ENCODE assay signal across 12 cellular contexts in the genomic region with DNA sequence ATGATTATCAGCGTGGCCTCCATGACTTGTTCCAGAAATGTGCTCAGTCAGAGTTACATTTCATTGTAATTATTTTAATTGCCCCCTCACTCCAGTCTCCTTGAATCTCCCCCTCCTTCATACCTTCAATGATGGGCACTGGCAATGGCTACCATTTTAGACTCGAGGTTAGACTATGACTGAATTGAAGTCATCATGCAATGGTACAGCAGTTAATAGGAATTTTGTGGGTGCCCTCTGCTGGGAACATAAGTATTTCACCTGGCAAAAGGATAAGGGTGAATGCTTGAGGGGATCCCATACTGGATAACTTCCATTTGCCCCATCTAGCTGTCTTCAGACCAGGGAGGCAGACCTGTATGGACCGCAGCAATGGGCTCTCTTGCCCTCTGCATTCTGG. TPM values are rescaled to one million over a fixed set of nuclear protein-coding genes. Genes with fewer than 3 reads are reported as not detected.
DNase-seq lines count a peak whose midpoint lies in the region; ATAC-seq, FAIRE-seq and TF ChIP-seq lines count a peak whose summit lies in the region.
"Had no signal": no experiment of that assay in that cellular context is flagged by ENCODE, and none has a peak within 500 bp of the region (broad histone marks: within the 10 kb centered on the region; RNA-seq: fewer than 3 reads in every experiment).

No MANE protein-coding gene starts in this region.

- DNase-seq in MCF 10A (ENCODE audit: unreplicated experiment) (peak; percentile 44), breast epithelium (ENCODE audit: low spot score in 2 of 2) (no peak), SK-N-SH (no peak), fibroblast of pulmonary artery (ENCODE audit: low read depth) (peak; percentile 50), small intestine (peak; percentile 43), COLO668 (lab: John Stamatoyannopoulos, UW; ENCODE audit: unreplicated experiment) (no peak)
- no peak for DNase-seq in activated T-helper 2 cell treated with anti-CD3 and anti-CD28 coated beads, Interferon-gamma antibody, Interleukin-2, Interleukin-4, amounts not matched to agents 10 μg/mL and 5 μg/mL and 100 μg/mL, durations not matched to agents 14 hours and 24 hours and 36 hours (ENCODE audit: low spot score)
- DNase-seq: H9, NCI-H2171 treated with DMSO at 0.1 percent for 48 hours, T-helper 9 cell had no signal

- POLR2A ChIA-PET in MCF 10A (lab: Yijun Ruan, JAX) (interaction anchor here (0.6 kb wide), 1 partner anchor 1090 kb away, joined by 5 read pairs; no protein-coding TSS in a partner anchor), SK-N-SH (lab: Yijun Ruan, JAX) (no interaction called here)

- H3F3A ChIP-seq in SK-N-SH (replicated peaks; ENCODE audit: insufficient read depth): no peaks in the 10 kb centered on the region

- WGBS in SK-N-SH (ENCODE audit: low lambda C conversion rate): 31% methylated on average over 3 of the region's 3 CpGs
- WGBS in small intestine, 3 donors: 66 to 75% (median 67%) methylated on average over 3 of the region's 3 CpGs

- H3K36me3 Mint-ChIP-seq in MCF 10A (ENCODE audit: insufficient read depth, unreplicated experiment): no peaks in the 10 kb centered on the region
- no peaks in the 10 kb centered on the region for H3K36me3 Mint-ChIP-seq in activated T-helper 2 cell treated with anti-CD3 and anti-CD28 coated beads, Interferon-gamma antibody, Interleukin-2, Interleukin-4, amounts not matched to agents 10 μg/mL and 5 μg/mL and 100 μg/mL, durations not matched to agents 14 hours and 24 hours and 36 hours (ENCODE audit: low read depth)

- H2AFZ ChIP-seq in SK-N-SH (ENCODE audit: low read depth): no peak overlapping the region

- no peaks in the 10 kb centered on the region for H3K79me2 ChIP-seq in SK-N-SH (ENCODE audit: insufficient read depth)

- FAIRE-seq in small intestine (lab: Jason Lieb, UNC): no peak

- no peak for TF ChIP-seq EP300 in SK-N-SH (IDR thresholded peaks at IDR 0.05; ENCODE audit: borderline replicate concordance in 1 of 2, low read depth in 1 of 2, low read length in 1 of 2)

- intact Hi-C loops in MCF 10A (cut with micrococcal nuclease) (loop anchor here (1.0 to 10.0 kb wide), 2 partner anchors 151 to 221 kb away; no protein-coding TSS in a partner anchor), breast epithelium (cut with DNase I; ENCODE audit: low total_unique reads) (no loop called here)
- intact Hi-C loops in activated T-helper 2 cell treated with anti-CD3 and anti-CD28 coated beads, Interferon-gamma antibody, Interleukin-2, Interleukin-4, amounts not matched to agents 10 μg/mL and 5 μg/mL and 100 μg/mL, durations not matched to agents 14 hours and 24 hours and 36 hours (cut with micrococcal nuclease): loop anchor here (5.0 kb wide), 1 partner anchor 48 kb away; a partner anchor contains a TSS

- no TSS peak for BruUV-seq in MCF 10A (replicated peaks; lab: Mats Ljungman, UMichigan)

- H3K9ac ChIP-seq in SK-N-SH: no peak overlapping the region

- no peaks in the 10 kb centered on the region for H3K4me1 Mint-ChIP-seq in MCF 10A (ENCODE audit: insufficient read depth, unreplicated experiment)
- H3K4me1 Mint-ChIP-seq in activated T-helper 2 cell treated with anti-CD3 and anti-CD28 coated beads, Interferon-gamma antibody, Interleukin-2, Interleukin-4, amounts not matched to agents 10 μg/mL and 5 μg/mL and 100 μg/mL, durations not matched to agents 14 hours and 24 hours and 36 hours (ENCODE audit: low read depth): peaks cover 12% of the 10 kb centered on the region

- TF ChIP-seq POLR2A in breast epithelium (IDR thresholded peaks at IDR 0.05): no peak

- no peak for TF ChIP-seq CTCF in MCF 10A (IDR thresholded peaks at IDR 0.05; ENCODE audit: unreplicated experiment)
- TF ChIP-seq CTCF in breast epithelium (IDR thresholded peaks at IDR 0.05): peak in 1 of 3 donors; percentile 9
- TF ChIP-seq CTCF in SK-N-SH (IDR thresholded peaks at IDR 0.05): peak; percentile 46
- TF ChIP-seq CTCF in fibroblast of pulmonary artery (IDR thresholded peaks at IDR 0.05; ENCODE audit: low read length, missing control alignments): peak; percentile 26

- H3K9me3 ChIP-seq in breast epithelium (no peaks in the 10 kb centered on the region), SK-N-SH (no peaks in the 10 kb centered on the region), small intestine (ENCODE audit: control insufficient read depth, low read depth) (no peaks in the 10 kb centered on the region)

- H3K27ac ChIP-seq in breast epithelium: no peak overlapping the region
- no peak overlapping the region for H3K27ac ChIP-seq in SK-N-SH (ENCODE audit: low read depth in 2 of 2, low read length in 1 of 2)
- no peak overlapping the region for H3K27ac ChIP-seq in small intestine (ENCODE audit: low read depth in 1 of 2, low read length in 1 of 2)
- H3K27ac ChIP-seq: epithelial cell of prostate had no signal

- H3K4me2 ChIP-seq in SK-N-SH: no peak overlapping the region

- H3K4me3 Mint-ChIP-seq in MCF 10A (ENCODE audit: unreplicated experiment): no peak overlapping the region
- no peak overlapping the region for H3K4me3 Mint-ChIP-seq in activated T-helper 2 cell treated with anti-CD3 and anti-CD28 coated beads, Interferon-gamma antibody, Interleukin-2, Interleukin-4, amounts not matched to agents 10 μg/mL and 5 μg/mL and 100 μg/mL, durations not matched to agents 14 hours and 24 hours and 36 hours (ENCODE audit: low read depth)
- H3K4me3 Mint-ChIP-seq: H9 had no signal

- H3K9me2 ChIP-seq in SK-N-SH: no peaks in the 10 kb centered on the region

- no peaks in the 10 kb centered on the region for H3K36me3 ChIP-seq in breast epithelium
- no peaks in the 10 kb centered on the region for H3K36me3 ChIP-seq in SK-N-SH (replicated peaks in 1 of 2; ENCODE audit: control insufficient read depth in 1 of 2, insufficient read depth in 2 of 2, low read length in 1 of 2)
- no peaks in the 10 kb centered on the region for H3K36me3 ChIP-seq in small intestine (ENCODE audit: control insufficient read depth in 2 of 2, insufficient read depth in 2 of 2, low read length in 2 of 2)

- H3K27me3 ChIP-seq in breast epithelium (no peaks in the 10 kb centered on the region), SK-N-SH (ENCODE audit: insufficient read depth) (no peaks in the 10 kb centered on the region), small intestine (ENCODE audit: control insufficient read depth in 2 of 2, insufficient read depth in 2 of 2, low read length in 2 of 2) (no peaks in the 10 kb centered on the region)

- no peak overlapping the region for H3K4me3 ChIP-seq in breast epithelium
- no peak overlapping the region for H3K4me3 ChIP-seq in SK-N-SH (ENCODE audit: low read depth in 2 of 2, low read length in 1 of 2)
- H3K4me3 ChIP-seq in fibroblast of pulmonary artery (replicated peaks; ENCODE audit: low read depth, low read length): no peak overlapping the region
- H3K4me3 ChIP-seq in small intestine (ENCODE audit: low read depth in 1 of 2, low read length in 2 of 2): no peak overlapping the region

- CTCF ChIA-PET in MCF 10A (lab: Yijun Ruan, JAX): interaction anchor here (0.7 to 2.3 kb wide), 7 partner anchors 11 to 435 kb away, joined by 3 to 10 read pairs (median 3); no protein-coding TSS in a partner anchor
- CTCF ChIA-PET in SK-N-SH (lab: Yijun Ruan, JAX): interaction anchor here (1.1 to 1.3 kb wide), 2 partner anchors 144 to 218 kb away, joined by 3 to 4 read pairs; no protein-coding TSS in a partner anchor

- no peak for ATAC-seq in HG03159 (IDR thresholded peaks at IDR 0.05; ENCODE audit: unreplicated experiment)

- H3K9me3 Mint-ChIP-seq in MCF 10A (ENCODE audit: unreplicated experiment): no peaks in the 10 kb centered on the region
- no peaks in the 10 kb centered on the region for H3K9me3 Mint-ChIP-seq in activated T-helper 2 cell treated with anti-CD3 and anti-CD28 coated beads, Interferon-gamma antibody, Interleukin-2, Interleukin-4, amounts not matched to agents 10 μg/mL and 5 μg/mL and 100 μg/mL, durations not matched to agents 14 hours and 24 hours and 36 hours
- H3K9me3 Mint-ChIP-seq: H9 had no signal

- no peaks in the 10 kb centered on the region for H3K4me1 ChIP-seq in breast epithelium
- no peaks in the 10 kb centered on the region for H3K4me1 ChIP-seq in SK-N-SH (ENCODE audit: control insufficient read depth in 1 of 2, insufficient read depth in 2 of 2, low read depth in 1 of 2, low read length in 1 of 2)
- no peaks in the 10 kb centered on the region for H3K4me1 ChIP-seq in small intestine (ENCODE audit: control insufficient read depth in 2 of 2, insufficient read depth in 1 of 2, low read depth in 1 of 2, low read length in 1 of 2)

- H4K20me1 ChIP-seq in SK-N-SH (ENCODE audit: insufficient read depth): no peaks in the 10 kb centered on the region

- TF ChIP-seq RAD21 in SK-N-SH (IDR thresholded peaks at IDR 0.05; ENCODE audit: low read length): peak; percentile 49

- H3K27me3 Mint-ChIP-seq in MCF 10A (ENCODE audit: insufficient read depth, unreplicated experiment): no peaks in the 10 kb centered on the region
- no peaks in the 10 kb centered on the region for H3K27me3 Mint-ChIP-seq in activated T-helper 2 cell treated with anti-CD3 and anti-CD28 coated beads, Interferon-gamma antibody, Interleukin-2, Interleukin-4, amounts not matched to agents 10 μg/mL and 5 μg/mL and 100 μg/mL, durations not matched to agents 14 hours and 24 hours and 36 hours (ENCODE audit: low read depth)

- H3K27ac Mint-ChIP-seq in MCF 10A (ENCODE audit: low read depth, unreplicated experiment): no peak overlapping the region
- no peak overlapping the region for H3K27ac Mint-ChIP-seq in activated T-helper 2 cell treated with anti-CD3 and anti-CD28 coated beads, Interferon-gamma antibody, Interleukin-2, Interleukin-4, amounts not matched to agents 10 μg/mL and 5 μg/mL and 100 μg/mL, durations not matched to agents 14 hours and 24 hours and 36 hours

TF ChIP-seq in SK-N-SH, 30 proteins besides CTCF, POLR2A, EP300 and RAD21 (continues in another document):
- no peak for TF ChIP-seq GABPA (IDR thresholded peaks at IDR 0.05; ENCODE audit: low read depth)

RNA-seq across cellular contexts. Expression of a gene that starts 32.2 kb away (rescaled TPM):
- total RNA-seq in MCF 10A (2022) (20.6 and 21.7 TPM in 2 replicates), breast epithelium (10 to 100 TPM; 21.0 to 33.4 (median 21.0) TPM)
- polyA plus RNA-seq in SK-N-SH (2012; rRNA removed) (5.0 and 6.3 TPM in 2 replicates), small intestine (10 to 100 TPM; 12.3 to 22.1 (median 19.2) TPM)
- polyA plus RNA-seq in SK-N-SH (2012; cell fraction: cytosol; rRNA removed): 9.3 and 12.2 TPM in 2 replicates
- 2.5 and 5.2 TPM in 2 replicates for polyA plus RNA-seq in SK-N-SH (2012; cell fraction: nucleus; rRNA removed)
- 40.8 and 45.1 TPM in 2 replicates for total RNA-seq in activated T-helper 2 cell treated with anti-CD3 and anti-CD28 coated beads, Interferon-gamma antibody, Interleukin-2, Interleukin-4, amounts not matched to agents 10 μg/mL and 5 μg/mL and 100 μg/mL, durations not matched to agents 14 hours and 24 hours and 36 hours

RNA-seq across cellular contexts. Expression of a gene that starts 47.5 kb away (rescaled TPM):
- total RNA-seq in MCF 10A (2022) (1,293 and 1,479 TPM in 2 replicates), breast epithelium (1,000 to 10,000 TPM in 2 of 3 donors, 100 to 1,000 TPM in 1; 979 to 1,473 (median 1,466) TPM)
- polyA plus RNA-seq in SK-N-SH (2012; rRNA removed) (1,261 and 1,610 TPM in 2 replicates), small intestine (1,000 to 10,000 TPM in 2 of 3 donors, 100 to 1,000 TPM in 1; 815 to 1,928 (median 1,687) TPM)
- polyA plus RNA-seq in SK-N-SH (2012; cell fraction: cytosol; rRNA removed): 2,029 and 2,591 TPM in 2 replicates
- 305 and 380 TPM in 2 replicates for polyA plus RNA-seq in SK-N-SH (2012; cell fraction: nucleus; rRNA removed)
- total RNA-seq in activated T-helper 2 cell treated with anti-CD3 and anti-CD28 coated beads, Interferon-gamma antibody, Interleukin-2, Interleukin-4, amounts not matched to agents 10 μg/mL and 5 μg/mL and 100 μg/mL, durations not matched to agents 14 hours and 24 hours and 36 hours: 1,112 and 1,127 TPM in 2 replicates

Comparison
In these comparisons a context has a peak if more than half of its experiments do, and no peak if none do; other contexts are left out.
1. DNase-seq: peak in MCF 10A (single experiment), fibroblast of pulmonary artery (single experiment) and small intestine (single experiment); none in breast epithelium (0 of 2), SK-N-SH (single experiment), COLO668 (single experiment) and activated T-helper 2 cell treated with anti-CD3 and anti-CD28 coated beads, Interferon-gamma antibody, Interleukin-2, Interleukin-4, amounts not matched to agents 10 μg/mL and 5 μg/mL and 100 μg/mL, durations not matched to agents 14 hours and 24 hours and 36 hours (single experiment).